1 cellular context compared by ENCODE assay signal in genomic region chr3:101827211-101828174, GRCh38.
TF ChIP-seq lines count a peak whose summit lies in the region.

No MANE protein-coding gene starts in this region.

TF ChIP-seq in SK-N-SH treated with all-trans-retinoic acid at 6 μM for 48 hours, 23 proteins besides CTCF, POLR2A, EP300 and RAD21 (continued from another document):
- TF ChIP-seq TSHZ2 (CRISPR knock-in tag; IDR thresholded peaks at IDR 0.05) (no peak), TOX (CRISPR knock-in tag; IDR thresholded peaks at IDR 0.05; ENCODE audit: borderline replicate concordance) (no peak), ZC3H10 (CRISPR knock-in tag; IDR thresholded peaks at IDR 0.05) (no peak)
